ENCODE assay signal across 16 cellular contexts in the genomic region with DNA sequence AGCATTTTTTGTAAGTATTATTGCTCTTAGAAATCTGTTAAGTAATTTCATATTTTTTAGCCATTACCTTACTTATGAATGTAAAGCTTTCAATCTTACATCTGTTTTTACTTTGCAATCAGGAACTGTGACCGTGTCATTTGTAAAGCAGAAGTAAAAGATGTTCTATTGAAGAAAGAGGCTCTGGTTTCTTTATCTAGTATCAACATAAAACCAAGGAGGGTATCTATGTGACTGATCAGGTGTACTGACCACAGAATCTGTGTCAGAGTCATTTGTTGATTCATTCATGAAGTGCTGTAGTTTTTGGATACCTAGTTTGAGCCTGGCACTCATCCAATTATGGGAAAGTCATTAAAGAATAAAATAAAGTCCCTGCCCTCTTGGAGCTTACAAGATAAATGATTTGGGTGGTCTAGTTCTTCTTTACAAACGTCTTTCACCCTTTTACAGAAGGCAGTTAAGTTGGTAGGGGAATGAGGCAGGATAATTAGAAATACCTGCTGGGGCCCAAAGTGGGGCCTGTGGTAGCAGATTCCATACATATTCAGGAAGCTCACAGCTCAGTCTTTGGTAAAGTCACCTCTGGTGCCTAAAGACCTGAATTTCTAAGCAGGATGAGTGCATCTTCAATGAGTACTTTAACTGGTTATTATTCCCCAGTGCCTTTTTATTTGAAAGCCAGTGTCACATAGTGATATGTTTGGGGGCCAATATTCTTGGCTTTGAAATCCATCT.
A peak's percentile ranks its signal among the peaks of the same experiment; 100 is the strongest.
DNase-seq lines count a peak whose midpoint lies in the region; ATAC-seq, FAIRE-seq and TF ChIP-seq lines count a peak whose summit lies in the region.
"Had no signal": no experiment of that assay in that cellular context is flagged by ENCODE, and none has a peak within 500 bp of the region (broad histone marks: within the 10 kb centered on the region; RNA-seq: fewer than 3 reads in every experiment).

No MANE protein-coding gene starts in this region.

- intact Hi-C loops in GM12878 (cut with micrococcal nuclease; ENCODE audit: unreplicated experiment), result no loop called here

- H3K4me1 ChIP-seq in GM12878 (ENCODE audit: control insufficient read depth, insufficient read depth, low read length), result peaks cover under 1% of the 10 kb centered on the region; the same call in 1 of the 2 replicates
- H3K4me1 ChIP-seq: parathyroid adenoma had no signal

- no peak overlapping the region for H3K9ac ChIP-seq in GM12878 (ENCODE audit: control insufficient read depth, insufficient read depth, low read length)
- H3K9ac ChIP-seq: parathyroid adenoma had no signal

- ATAC-seq in GM18873 (IDR thresholded peaks at IDR 0.05; ENCODE audit: low FRiP score, unreplicated experiment), result peak; percentile 65
- ATAC-seq in GM21619 (IDR thresholded peaks at IDR 0.05; ENCODE audit: unreplicated experiment), result peak; percentile 90
- peak; percentile 51 for ATAC-seq in HG03097 (IDR thresholded peaks at IDR 0.05; ENCODE audit: low FRiP score, unreplicated experiment)
- ATAC-seq in GM12878, result peak; percentile 48
- ATAC-seq in stimulated activated naive CD8-positive, alpha-beta T cell treated with anti-CD3 and anti-CD28 coated beads, Interleukin-15, Interleukin-2, amounts not matched to agents 100 U/mL and 50 U/mL, for 24 hours, result no peak

- no peak overlapping the region for H3K4me3 ChIP-seq in GM12878

- H4K20me1 ChIP-seq in GM12878 (ENCODE audit: control insufficient read depth, insufficient read depth), result no peaks in the 10 kb centered on the region

- in situ Hi-C loops in GM12878 (cut with MboI), result no loop called here

- POLR2A ChIA-PET in GM12878 (lab: Charles Lee), result no interaction called here

- H3K4me2 ChIP-seq in GM12878 (ENCODE audit: control insufficient read depth, insufficient read depth), result no peak overlapping the region

- TF ChIP-seq EP300 in GM12878 (IDR thresholded peaks at IDR 0.05; ENCODE audit: borderline replicate concordance in 1 of 2, control insufficient read depth in 1 of 2, low read depth in 2 of 2, low read length in 2 of 2), result no peak

- no peaks in the 10 kb centered on the region for H3K36me3 ChIP-seq in GM12878 (ENCODE audit: control insufficient read depth in 2 of 2, insufficient read depth in 2 of 2, low read length in 1 of 2)

- no peak overlapping the region for H3K27ac ChIP-seq in GM12878 (ENCODE audit: control insufficient read depth, insufficient read depth)
- H3K27ac ChIP-seq: parathyroid adenoma had no signal

- BruUV-seq in GM12878 (replicated peaks; lab: Mats Ljungman, UMichigan), result no TSS peak

- 0% methylated on average over 2 of the region's 2 CpGs for WGBS in GM12878 (ENCODE audit: insufficient coverage, insufficient replicate concordance, low lambda C conversion rate, missing lambda C conversion rate)

- no peak overlapping the region for H2AFZ ChIP-seq in GM12878 (ENCODE audit: control insufficient read depth, low read depth, low read length)
- H2AFZ ChIP-seq: parathyroid adenoma had no signal

- no peaks in the 10 kb centered on the region for H3K9me3 ChIP-seq in GM12878 (replicated peaks; ENCODE audit: control insufficient read depth, insufficient read depth, low read length)

- no peaks in the 10 kb centered on the region for H3K79me2 ChIP-seq in GM12878 (ENCODE audit: control insufficient read depth, insufficient read depth, low read length)
- H3K79me2 ChIP-seq: parathyroid adenoma had no signal

- TF ChIP-seq RAD21 in GM12878 (IDR thresholded peaks at IDR 0.05; ENCODE audit: insufficient read depth, low read depth, low read length), result no peak

- no peak for DNase-seq in GM12878 (ENCODE audit: low read depth, low spot score)
- DNase-seq in stimulated activated naive CD8-positive, alpha-beta T cell treated with anti-CD3 and anti-CD28 coated beads, Interleukin-15, Interleukin-2, amounts not matched to agents 100 U/mL and 50 U/mL, for 24 hours, result no peak
- DNase-seq in inferior parietal cortex (ENCODE audit: extremely low spot score), result no peak
- no peak for DNase-seq in SHP77 (lab: John Stamatoyannopoulos, UW)
- DNase-seq in cerebellar cortex (ENCODE audit: low spot score), result no peak
- DNase-seq: activated CD4-positive, alpha-beta T cell treated with anti-CD3 and anti-CD28 coated beads, Interleukin-2, amount 50 U/mL, for 48 hours; activated naive CD4-positive, alpha-beta T cell treated with Interleukin-2 at 50 U/mL for 16 hours; CD4-positive, CD25-positive, alpha-beta regulatory T cell; GF-D8; midbrain; NCI-H1930 had no signal

- no peaks in the 10 kb centered on the region for H3K27me3 ChIP-seq in GM12878 (replicated peaks in 1 of 2; ENCODE audit: control insufficient read depth in 2 of 2, insufficient read depth in 2 of 2, low read length in 1 of 2)

- no peak for TF ChIP-seq CTCF in GM12878 (IDR thresholded peaks at IDR 0.05 in 2 of 3, conservative IDR thresholded peaks at IDR 0.05 in 1 of 3; ENCODE audit: control insufficient read depth in 2 of 3, extremely low read depth in 1 of 3, insufficient read depth in 1 of 3, low read depth in 3 of 3, low read length in 3 of 3)

- RAD21 ChIA-PET in GM12878 (lab: Charles Lee; ENCODE audit: unreplicated experiment), result no interaction called here

- CTCF ChIA-PET in GM12878 (lab: Yijun Ruan, JAX), result no interaction called here

- SMC1A ChIA-PET in GM12878 (lab: Charles Lee; ENCODE audit: uncharacterized antibody, unreplicated experiment), result no interaction called here

- no peak for TF ChIP-seq POLR2A in GM12878 (IDR thresholded peaks at IDR 0.05; ENCODE audit: low read depth, low read length)

- FAIRE-seq in GM12878 (lab: Jason Lieb, UNC), result no peak
- FAIRE-seq: H1 had no signal

TF ChIP-seq in GM12878, 131 proteins besides CTCF, POLR2A, EP300 and RAD21:
- TF ChIP-seq RUNX3 (IDR thresholded peaks at IDR 0.05; ENCODE audit: low read length) (peak; percentile 66), YBX1 (IDR thresholded peaks at IDR 0.05) (no peak), JUNB (IDR thresholded peaks at IDR 0.05) (peak; percentile 58)
